ENCODE assay signal across 1 cellular context in the genomic region with DNA sequence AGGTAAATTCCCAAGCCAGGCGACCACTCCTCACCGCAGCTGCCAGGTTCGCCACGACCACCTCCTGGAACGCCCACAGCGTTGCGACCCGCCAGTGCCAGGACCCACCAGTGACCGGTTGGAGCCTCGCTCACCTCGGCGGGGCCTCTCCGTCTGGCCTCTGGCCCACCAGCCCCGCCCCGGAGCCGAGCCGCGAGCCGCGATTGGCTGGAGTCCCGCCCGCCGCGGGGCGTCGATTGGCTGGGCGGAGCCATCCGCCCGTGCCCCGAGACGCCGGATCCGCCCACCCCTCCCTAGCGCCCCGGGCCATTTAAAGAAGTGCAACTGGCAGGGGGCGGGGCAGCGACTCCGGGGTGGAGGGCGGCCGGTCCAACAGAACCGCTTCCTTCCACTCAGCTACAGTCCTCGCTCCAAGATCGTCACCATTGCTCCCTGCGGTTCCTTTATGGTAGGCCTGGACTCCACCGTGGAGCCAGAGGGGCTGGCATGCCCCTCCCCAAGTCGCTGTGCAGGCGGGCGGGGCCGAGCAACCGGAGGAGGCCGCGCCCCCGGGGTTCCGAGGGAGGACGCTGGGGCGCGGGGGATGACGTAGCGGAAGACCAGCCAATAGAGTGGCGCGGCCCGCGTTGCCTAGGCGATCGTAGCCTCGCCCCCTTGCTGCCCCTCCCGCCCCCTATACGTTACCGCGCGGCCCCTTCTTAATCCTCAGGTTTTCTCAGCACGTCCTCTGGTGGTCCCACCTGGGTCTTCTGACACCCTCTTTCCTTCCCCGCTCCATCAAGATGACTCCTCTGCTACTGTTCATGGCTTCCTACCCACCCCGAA.
TF ChIP-seq lines count a peak whose summit lies in the region.

A gene with protein sequence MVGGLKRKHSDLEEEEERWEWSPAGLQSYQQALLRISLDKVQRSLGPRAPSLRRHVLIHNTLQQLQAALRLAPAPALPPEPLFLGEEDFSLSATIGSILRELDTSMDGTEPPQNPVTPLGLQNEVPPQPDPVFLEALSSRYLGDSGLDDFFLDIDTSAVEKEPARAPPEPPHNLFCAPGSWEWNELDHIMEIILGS (minus strand): TSS at position 155 of the 825 bp plus-strand sequence. CDS start 2,255 bp downstream, outside the sequence.

TF ChIP-seq in HepG2, 621 proteins besides CTCF, POLR2A, EP300 and RAD21 (continued from another document and continues in another):
- TF ChIP-seq, protein P1, sequence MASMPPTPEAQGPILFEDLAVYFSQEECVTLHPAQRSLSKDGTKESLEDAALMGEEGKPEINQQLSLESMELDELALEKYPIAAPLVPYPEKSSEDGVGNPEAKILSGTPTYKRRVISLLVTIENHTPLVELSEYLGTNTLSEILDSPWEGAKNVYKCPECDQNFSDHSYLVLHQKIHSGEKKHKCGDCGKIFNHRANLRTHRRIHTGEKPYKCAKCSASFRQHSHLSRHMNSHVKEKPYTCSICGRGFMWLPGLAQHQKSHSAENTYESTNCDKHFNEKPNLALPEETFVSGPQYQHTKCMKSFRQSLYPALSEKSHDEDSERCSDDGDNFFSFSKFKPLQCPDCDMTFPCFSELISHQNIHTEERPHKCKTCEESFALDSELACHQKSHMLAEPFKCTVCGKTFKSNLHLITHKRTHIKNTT (CRISPR knock-in tag; IDR thresholded peaks at IDR 0.05) = no peak
- TF ChIP-seq ZNF484 (CRISPR knock-in tag; IDR thresholded peaks at IDR 0.05; ENCODE audit: borderline replicate concordance, low read depth) = no peak
- TF ChIP-seq REL (CRISPR knock-in tag; conservative IDR thresholded peaks at IDR 0.05) = no peak
- no peak for TF ChIP-seq NFKBIZ (CRISPR knock-in tag; IDR thresholded peaks at IDR 0.05)
- no peak for TF ChIP-seq ZNF615 (CRISPR knock-in tag; IDR thresholded peaks at IDR 0.05; ENCODE audit: borderline replicate concordance)
- no peak for TF ChIP-seq LCORL (IDR thresholded peaks at IDR 0.05)
- no peak for TF ChIP-seq LCORL (CRISPR knock-in tag; IDR thresholded peaks at IDR 0.05)
- TF ChIP-seq, protein P2, sequence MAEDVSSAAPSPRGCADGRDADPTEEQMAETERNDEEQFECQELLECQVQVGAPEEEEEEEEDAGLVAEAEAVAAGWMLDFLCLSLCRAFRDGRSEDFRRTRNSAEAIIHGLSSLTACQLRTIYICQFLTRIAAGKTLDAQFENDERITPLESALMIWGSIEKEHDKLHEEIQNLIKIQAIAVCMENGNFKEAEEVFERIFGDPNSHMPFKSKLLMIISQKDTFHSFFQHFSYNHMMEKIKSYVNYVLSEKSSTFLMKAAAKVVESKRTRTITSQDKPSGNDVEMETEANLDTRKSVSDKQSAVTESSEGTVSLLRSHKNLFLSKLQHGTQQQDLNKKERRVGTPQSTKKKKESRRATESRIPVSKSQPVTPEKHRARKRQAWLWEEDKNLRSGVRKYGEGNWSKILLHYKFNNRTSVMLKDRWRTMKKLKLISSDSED (CRISPR knock-in tag; IDR thresholded peaks at IDR 0.05) = no peak
- 0 out of 2 replicates have a peak, but pooled peaks have one; percentile 36 for TF ChIP-seq MEF2D (CRISPR knock-in tag; IDR thresholded peaks at IDR 0.05)
- TF ChIP-seq, protein P3, sequence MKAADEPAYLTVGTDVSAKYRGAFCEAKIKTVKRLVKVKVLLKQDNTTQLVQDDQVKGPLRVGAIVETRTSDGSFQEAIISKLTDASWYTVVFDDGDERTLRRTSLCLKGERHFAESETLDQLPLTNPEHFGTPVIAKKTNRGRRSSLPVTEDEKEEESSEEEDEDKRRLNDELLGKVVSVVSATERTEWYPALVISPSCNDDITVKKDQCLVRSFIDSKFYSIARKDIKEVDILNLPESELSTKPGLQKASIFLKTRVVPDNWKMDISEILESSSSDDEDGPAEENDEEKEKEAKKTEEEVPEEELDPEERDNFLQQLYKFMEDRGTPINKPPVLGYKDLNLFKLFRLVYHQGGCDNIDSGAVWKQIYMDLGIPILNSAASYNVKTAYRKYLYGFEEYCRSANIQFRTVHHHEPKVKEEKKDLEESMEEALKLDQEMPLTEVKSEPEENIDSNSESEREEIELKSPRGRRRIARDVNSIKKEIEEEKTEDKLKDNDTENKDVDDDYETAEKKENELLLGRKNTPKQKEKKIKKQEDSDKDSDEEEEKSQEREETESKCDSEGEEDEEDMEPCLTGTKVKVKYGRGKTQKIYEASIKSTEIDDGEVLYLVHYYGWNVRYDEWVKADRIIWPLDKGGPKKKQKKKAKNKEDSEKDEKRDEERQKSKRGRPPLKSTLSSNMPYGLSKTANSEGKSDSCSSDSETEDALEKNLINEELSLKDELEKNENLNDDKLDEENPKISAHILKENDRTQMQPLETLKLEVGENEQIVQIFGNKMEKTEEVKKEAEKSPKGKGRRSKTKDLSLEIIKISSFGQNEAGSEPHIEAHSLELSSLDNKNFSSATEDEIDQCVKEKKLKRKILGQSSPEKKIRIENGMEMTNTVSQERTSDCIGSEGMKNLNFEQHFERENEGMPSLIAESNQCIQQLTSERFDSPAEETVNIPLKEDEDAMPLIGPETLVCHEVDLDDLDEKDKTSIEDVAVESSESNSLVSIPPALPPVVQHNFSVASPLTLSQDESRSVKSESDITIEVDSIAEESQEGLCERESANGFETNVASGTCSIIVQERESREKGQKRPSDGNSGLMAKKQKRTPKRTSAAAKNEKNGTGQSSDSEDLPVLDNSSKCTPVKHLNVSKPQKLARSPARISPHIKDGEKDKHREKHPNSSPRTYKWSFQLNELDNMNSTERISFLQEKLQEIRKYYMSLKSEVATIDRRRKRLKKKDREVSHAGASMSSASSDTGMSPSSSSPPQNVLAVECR (CRISPR knock-in tag; IDR thresholded peaks at IDR 0.05; ENCODE audit: borderline replicate concordance) = peak; percentile 91
- TF ChIP-seq, protein P4, sequence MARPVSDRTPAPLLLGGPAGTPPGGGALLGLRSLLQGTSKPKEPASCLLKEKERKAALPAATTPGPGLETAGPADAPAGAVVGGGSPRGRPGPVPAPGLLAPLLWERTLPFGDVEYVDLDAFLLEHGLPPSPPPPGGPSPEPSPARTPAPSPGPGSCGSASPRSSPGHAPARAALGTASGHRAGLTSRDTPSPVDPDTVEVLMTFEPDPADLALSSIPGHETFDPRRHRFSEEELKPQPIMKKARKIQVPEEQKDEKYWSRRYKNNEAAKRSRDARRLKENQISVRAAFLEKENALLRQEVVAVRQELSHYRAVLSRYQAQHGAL (CRISPR knock-in tag; IDR thresholded peaks at IDR 0.05; ENCODE audit: not compliant biosample characterization) = no peak
- TF ChIP-seq ZNF337 (CRISPR knock-in tag; IDR thresholded peaks at IDR 0.05; ENCODE audit: borderline replicate concordance, low read depth) = no peak
- peak in 1 of 2 experiments; percentile 93; a peak in 2 of 4 replicates for TF ChIP-seq KLF16 (CRISPR knock-in tag; IDR thresholded peaks at IDR 0.05)
- TF ChIP-seq MATR3 (CRISPR knock-in tag; IDR thresholded peaks at IDR 0.05) = no peak
- no peak for TF ChIP-seq ZNF556 (CRISPR knock-in tag; IDR thresholded peaks at IDR 0.05; ENCODE audit: borderline replicate concordance)
- peak; percentile 31; the same call in 1 of the 2 replicates for TF ChIP-seq PPARG (CRISPR knock-in tag; conservative IDR thresholded peaks at IDR 0.05)
- no peak for TF ChIP-seq ZNF234 (CRISPR knock-in tag; conservative IDR thresholded peaks at IDR 0.05)
- no peak for TF ChIP-seq ZKSCAN5 (CRISPR knock-in tag; IDR thresholded peaks at IDR 0.05)
- no peak for TF ChIP-seq ZNF879 (CRISPR knock-in tag; IDR thresholded peaks at IDR 0.05)
- TF ChIP-seq NR2F6 (IDR thresholded peaks at IDR 0.05) = no peak
- TF ChIP-seq NR2F6 (CRISPR knock-in tag; IDR thresholded peaks at IDR 0.05) = no peak
- no peak for TF ChIP-seq TBP (CRISPR knock-in tag; IDR thresholded peaks at IDR 0.05)
- TF ChIP-seq ZNF713 (CRISPR knock-in tag; IDR thresholded peaks at IDR 0.05) = no peak
- TF ChIP-seq, protein P5, sequence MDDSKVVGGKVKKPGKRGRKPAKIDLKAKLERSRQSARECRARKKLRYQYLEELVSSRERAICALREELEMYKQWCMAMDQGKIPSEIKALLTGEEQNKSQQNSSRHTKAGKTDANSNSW (CRISPR knock-in tag; IDR thresholded peaks at IDR 0.05; ENCODE audit: borderline replicate concordance) = no peak
- TF ChIP-seq ZNF451 (CRISPR knock-in tag; IDR thresholded peaks at IDR 0.05) = no peak
- no peak for TF ChIP-seq NBN (conservative IDR thresholded peaks at IDR 0.05)
- TF ChIP-seq, protein P6, sequence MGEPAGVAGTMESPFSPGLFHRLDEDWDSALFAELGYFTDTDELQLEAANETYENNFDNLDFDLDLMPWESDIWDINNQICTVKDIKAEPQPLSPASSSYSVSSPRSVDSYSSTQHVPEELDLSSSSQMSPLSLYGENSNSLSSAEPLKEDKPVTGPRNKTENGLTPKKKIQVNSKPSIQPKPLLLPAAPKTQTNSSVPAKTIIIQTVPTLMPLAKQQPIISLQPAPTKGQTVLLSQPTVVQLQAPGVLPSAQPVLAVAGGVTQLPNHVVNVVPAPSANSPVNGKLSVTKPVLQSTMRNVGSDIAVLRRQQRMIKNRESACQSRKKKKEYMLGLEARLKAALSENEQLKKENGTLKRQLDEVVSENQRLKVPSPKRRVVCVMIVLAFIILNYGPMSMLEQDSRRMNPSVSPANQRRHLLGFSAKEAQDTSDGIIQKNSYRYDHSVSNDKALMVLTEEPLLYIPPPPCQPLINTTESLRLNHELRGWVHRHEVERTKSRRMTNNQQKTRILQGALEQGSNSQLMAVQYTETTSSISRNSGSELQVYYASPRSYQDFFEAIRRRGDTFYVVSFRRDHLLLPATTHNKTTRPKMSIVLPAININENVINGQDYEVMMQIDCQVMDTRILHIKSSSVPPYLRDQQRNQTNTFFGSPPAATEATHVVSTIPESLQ (CRISPR knock-in tag; conservative IDR thresholded peaks at IDR 0.05) = peak; percentile 42; the same call in 1 of the 2 replicates
- no peak for TF ChIP-seq ZNF569 (CRISPR knock-in tag; IDR thresholded peaks at IDR 0.05; ENCODE audit: borderline replicate concordance)
- TF ChIP-seq TBX3 (IDR thresholded peaks at IDR 0.05; ENCODE audit: borderline replicate concordance) = no peak
- TF ChIP-seq SALL2 (CRISPR knock-in tag; IDR thresholded peaks at IDR 0.05) = no peak; the same call in 1 of the 2 replicates
- peak; percentile 71 for TF ChIP-seq HES4 (CRISPR knock-in tag; IDR thresholded peaks at IDR 0.05; ENCODE audit: borderline replicate concordance)
- TF ChIP-seq ZNF772 (CRISPR knock-in tag; IDR thresholded peaks at IDR 0.05) = no peak
- no peak for TF ChIP-seq HNRNPK (IDR thresholded peaks at IDR 0.05; ENCODE audit: low read depth, low read length, poor library complexity, severe bottlenecking)
- no peak for TF ChIP-seq ATF7 (IDR thresholded peaks at IDR 0.05)
- 0 out of 2 replicates have a peak, but pooled peaks have one; percentile 14 for TF ChIP-seq ATF7 (CRISPR knock-in tag; IDR thresholded peaks at IDR 0.05)
- no peak for TF ChIP-seq WIZ (CRISPR knock-in tag; IDR thresholded peaks at IDR 0.05)
- no peak for TF ChIP-seq CHCHD3 (CRISPR knock-in tag; IDR thresholded peaks at IDR 0.05)
- TF ChIP-seq ZNF383 (CRISPR knock-in tag; IDR thresholded peaks at IDR 0.05; ENCODE audit: borderline replicate concordance) = no peak
- TF ChIP-seq AKAP8 (CRISPR knock-in tag; IDR thresholded peaks at IDR 0.05) = no peak
- TF ChIP-seq ZNF766 (CRISPR knock-in tag; IDR thresholded peaks at IDR 0.05; ENCODE audit: borderline replicate concordance) = peak; percentile 16; the same call in 1 of the 2 replicates
- TF ChIP-seq ZNF746 (CRISPR knock-in tag; IDR thresholded peaks at IDR 0.05) = no peak
- TF ChIP-seq, protein P7, sequence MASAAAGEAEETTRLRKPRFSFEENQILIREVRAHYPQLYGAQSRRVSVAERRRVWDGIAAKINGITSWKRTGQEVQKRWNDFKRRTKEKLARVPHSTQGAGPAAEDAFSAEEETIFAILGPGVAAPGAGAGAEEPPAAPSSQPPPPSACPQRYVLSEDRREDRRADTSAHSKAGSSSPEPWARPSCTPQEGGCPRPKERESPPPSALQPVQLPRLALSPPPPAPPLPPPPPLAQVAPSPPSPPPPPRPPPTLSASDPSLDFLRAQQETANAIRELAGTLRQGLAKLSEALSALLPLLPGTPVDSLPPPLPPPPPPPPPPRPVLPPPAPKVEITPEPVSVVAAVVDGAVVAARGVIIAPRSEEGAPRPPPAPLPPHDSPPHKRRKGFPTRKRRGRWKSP (CRISPR knock-in tag; IDR thresholded peaks at IDR 0.05) = peak; percentile 89
- TF ChIP-seq, protein P8, sequence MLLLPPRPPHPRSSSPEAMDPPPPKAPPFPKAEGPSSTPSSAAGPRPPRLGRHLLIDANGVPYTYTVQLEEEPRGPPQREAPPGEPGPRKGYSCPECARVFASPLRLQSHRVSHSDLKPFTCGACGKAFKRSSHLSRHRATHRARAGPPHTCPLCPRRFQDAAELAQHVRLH (CRISPR knock-in tag; IDR thresholded peaks at IDR 0.05; ENCODE audit: borderline replicate concordance, low read depth) = no peak; the same call in 1 of the 2 replicates
- TF ChIP-seq NR2C2 (CRISPR knock-in tag; IDR thresholded peaks at IDR 0.05; ENCODE audit: borderline replicate concordance) = peak; percentile 43; the same call in 1 of the 2 replicates
- peak; percentile 33; the same call in 1 of the 2 replicates for TF ChIP-seq ZNF430 (CRISPR knock-in tag; IDR thresholded peaks at IDR 0.05)
- peak; percentile 86; the same call in 1 of the 2 replicates for TF ChIP-seq ZNF136 (CRISPR knock-in tag; IDR thresholded peaks at IDR 0.05; ENCODE audit: low read depth)
- no peak for TF ChIP-seq REPIN1 (CRISPR knock-in tag; IDR thresholded peaks at IDR 0.05; ENCODE audit: borderline replicate concordance, low read depth)
- no peak for TF ChIP-seq ZNF678 (CRISPR knock-in tag; IDR thresholded peaks at IDR 0.05)
- TF ChIP-seq SRSF1 (optimal IDR thresholded peaks at IDR 0.05; ENCODE audit: low read depth, low read length) = no peak
- TF ChIP-seq FOXM1 (CRISPR knock-in tag; IDR thresholded peaks at IDR 0.05) = no peak
- TF ChIP-seq NCOA2 (CRISPR knock-in tag; IDR thresholded peaks at IDR 0.05) = no peak
- TF ChIP-seq SIN3B (IDR thresholded peaks at IDR 0.05; ENCODE audit: low read length) = peak; percentile 67; the same call in 1 of the 2 replicates
- peak; percentile 91 for TF ChIP-seq SP4 (CRISPR knock-in tag; IDR thresholded peaks at IDR 0.05)
- no peak for TF ChIP-seq ZNF496 (CRISPR knock-in tag; IDR thresholded peaks at IDR 0.05; ENCODE audit: insufficient replicate concordance)
- TF ChIP-seq ZNF816 (CRISPR knock-in tag; IDR thresholded peaks at IDR 0.05; ENCODE audit: borderline replicate concordance) = no peak
- TF ChIP-seq ZNF567 (CRISPR knock-in tag; IDR thresholded peaks at IDR 0.05; ENCODE audit: borderline replicate concordance) = no peak; the same call in 1 of the 2 replicates
- TF ChIP-seq GLI4 (CRISPR knock-in tag; IDR thresholded peaks at IDR 0.05; ENCODE audit: borderline replicate concordance) = no peak
- TF ChIP-seq STAT5B (CRISPR knock-in tag; IDR thresholded peaks at IDR 0.05) = no peak
- no peak for TF ChIP-seq PLRG1 (conservative IDR thresholded peaks at IDR 0.05)
- TF ChIP-seq HDAC2 (CRISPR knock-in tag; IDR thresholded peaks at IDR 0.05) = no peak
- peak; percentile 62; the same call in 1 of the 2 replicates for TF ChIP-seq NFKB2 (CRISPR knock-in tag; IDR thresholded peaks at IDR 0.05; ENCODE audit: borderline replicate concordance)
- TF ChIP-seq POGZ (CRISPR knock-in tag; IDR thresholded peaks at IDR 0.05) = peak; percentile 71
- TF ChIP-seq SCMH1 (CRISPR knock-in tag; IDR thresholded peaks at IDR 0.05; ENCODE audit: borderline replicate concordance) = no peak
- peak; percentile 75; the same call in 1 of the 2 replicates for TF ChIP-seq ZNF790 (CRISPR knock-in tag; IDR thresholded peaks at IDR 0.05; ENCODE audit: borderline replicate concordance)
